ENCODE assay signal across 1 cellular context in the genomic region with DNA sequence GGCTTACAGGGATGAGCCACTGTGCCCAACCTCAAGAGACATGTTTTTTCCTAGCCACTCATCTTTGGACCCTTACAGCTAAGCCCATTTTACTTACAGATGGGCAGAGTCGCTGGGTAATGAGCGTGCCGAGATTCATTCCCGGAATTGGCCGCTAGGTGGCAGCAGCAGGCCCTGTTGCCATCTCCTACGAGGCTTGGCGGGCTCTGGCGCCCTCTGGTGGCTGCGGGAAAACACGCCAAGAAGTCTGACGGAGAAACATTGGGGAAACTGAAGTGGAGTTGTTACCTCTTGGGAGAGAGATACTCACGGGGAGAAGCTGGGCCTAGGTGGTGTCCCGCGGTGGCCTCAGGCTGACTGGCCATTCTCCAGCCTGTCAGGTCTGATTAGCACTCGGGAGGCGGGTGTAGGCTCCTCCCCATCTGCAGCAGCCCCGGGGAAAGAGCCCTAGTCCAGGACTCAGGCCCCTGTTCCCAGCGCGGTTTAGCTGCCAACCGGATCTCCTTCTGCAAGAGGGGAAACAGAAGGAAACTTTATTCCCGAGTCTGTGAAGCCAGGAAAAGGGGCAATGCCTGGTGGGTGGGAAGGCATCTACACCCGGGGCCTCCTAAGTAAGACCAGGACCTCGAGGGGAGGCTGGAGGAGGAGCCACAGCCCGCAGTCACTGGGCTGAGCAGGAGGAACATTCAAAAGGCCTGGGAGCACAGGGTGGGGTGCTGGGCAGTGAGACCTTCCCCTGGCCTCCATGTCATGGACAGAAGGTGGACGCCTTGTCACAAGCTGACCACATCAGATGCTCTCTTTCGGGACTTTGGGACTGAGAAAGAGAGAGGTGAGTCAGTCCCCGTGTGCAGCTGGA.
A peak's percentile ranks its signal among the peaks of the same experiment; 100 is the strongest.
TF ChIP-seq lines count a peak whose summit lies in the region.

No MANE protein-coding gene starts in this region.

TF ChIP-seq in HepG2, 621 proteins besides CTCF, POLR2A, EP300 and RAD21 (continued from another document and continues in another):
- TF ChIP-seq HOXA3 (CRISPR knock-in tag; IDR thresholded peaks at IDR 0.05) (peak; percentile 62; the same call in 1 of the 2 replicates), MIER2 (CRISPR knock-in tag; IDR thresholded peaks at IDR 0.05) (peak; percentile 60; the same call in 1 of the 2 replicates), ZNF768 (CRISPR knock-in tag; IDR thresholded peaks at IDR 0.05) (peak; percentile 38; the same call in 1 of the 2 replicates), TRAFD1 (CRISPR knock-in tag; IDR thresholded peaks at IDR 0.05; ENCODE audit: borderline replicate concordance) (no peak), ZNF547 (CRISPR knock-in tag; IDR thresholded peaks at IDR 0.05) (0 out of 2 replicates have a peak, but pooled peaks have one; percentile 47), DR1 (CRISPR knock-in tag; IDR thresholded peaks at IDR 0.05) (0 out of 2 replicates have a peak, but pooled peaks have one; percentile 44), ZNF263 (CRISPR knock-in tag; IDR thresholded peaks at IDR 0.05) (peak; percentile 36; the same call in 1 of the 2 replicates), NCOA2 (CRISPR knock-in tag; IDR thresholded peaks at IDR 0.05) (peak; percentile 40; the same call in 1 of the 2 replicates), PHF5A (CRISPR knock-in tag; IDR thresholded peaks at IDR 0.05; ENCODE audit: low read depth, unreplicated experiment) (peak; percentile 58), NFKB2 (CRISPR knock-in tag; IDR thresholded peaks at IDR 0.05; ENCODE audit: borderline replicate concordance) (peak; percentile 24; the same call in 1 of the 2 replicates), HOXA5 (CRISPR knock-in tag; IDR thresholded peaks at IDR 0.05) (0 out of 2 replicates have a peak, but pooled peaks have one; percentile 24), SALL1 (CRISPR knock-in tag; IDR thresholded peaks at IDR 0.05) (peak; percentile 86), IRF2 (CRISPR knock-in tag; IDR thresholded peaks at IDR 0.05) (peak; percentile 76; the same call in 1 of the 2 replicates), ZNF605 (CRISPR knock-in tag; IDR thresholded peaks at IDR 0.05) (0 out of 2 replicates have a peak, but pooled peaks have one; percentile 53), NR2F2 (IDR thresholded peaks at IDR 0.05; ENCODE audit: borderline replicate concordance, low read depth) (peak; percentile 25; the same call in 1 of the 2 replicates), HMG20A (CRISPR knock-in tag; IDR thresholded peaks at IDR 0.05; ENCODE audit: borderline replicate concordance) (no peak), ZNF788 (CRISPR knock-in tag; IDR thresholded peaks at IDR 0.05; ENCODE audit: borderline replicate concordance) (peak; percentile 59; the same call in 1 of the 2 replicates), ZNF124 (CRISPR knock-in tag; IDR thresholded peaks at IDR 0.05) (peak; percentile 82; the same call in 1 of the 2 replicates), ERF (CRISPR knock-in tag; IDR thresholded peaks at IDR 0.05) (peak; percentile 89), DZIP1 (CRISPR knock-in tag; IDR thresholded peaks at IDR 0.05) (0 out of 2 replicates have a peak, but pooled peaks have one; percentile 34), NR2F6 (IDR thresholded peaks at IDR 0.05) (no peak), NR2F6 (CRISPR knock-in tag; IDR thresholded peaks at IDR 0.05) (peak; percentile 64; the same call in 1 of the 2 replicates), PITX1 (CRISPR knock-in tag; IDR thresholded peaks at IDR 0.05) (peak; percentile 70; the same call in 1 of the 2 replicates), KLF11 (CRISPR knock-in tag; IDR thresholded peaks at IDR 0.05) (peak; percentile 79; the same call in 1 of the 2 replicates), FOXA3 (CRISPR knock-in tag; IDR thresholded peaks at IDR 0.05) (peak; percentile 58; the same call in 1 of the 2 replicates), RCOR2 (CRISPR knock-in tag; IDR thresholded peaks at IDR 0.05) (peak; percentile 78), JDP2 (CRISPR knock-in tag; IDR thresholded peaks at IDR 0.05; ENCODE audit: borderline replicate concordance) (no peak), MATR3 (CRISPR knock-in tag; IDR thresholded peaks at IDR 0.05) (no peak)
- TF ChIP-seq, protein P1, sequence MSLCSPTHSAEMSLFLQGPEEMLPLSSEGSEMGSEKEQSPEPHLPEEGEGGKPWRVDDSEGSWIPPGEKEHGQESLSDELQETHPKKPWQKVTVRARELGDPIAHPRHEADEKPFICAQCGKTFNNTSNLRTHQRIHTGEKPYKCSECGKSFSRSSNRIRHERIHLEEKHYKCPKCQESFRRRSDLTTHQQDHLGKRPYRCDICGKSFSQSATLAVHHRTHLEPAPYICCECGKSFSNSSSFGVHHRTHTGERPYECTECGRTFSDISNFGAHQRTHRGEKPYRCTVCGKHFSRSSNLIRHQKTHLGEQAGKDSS (CRISPR knock-in tag; IDR thresholded peaks at IDR 0.05; ENCODE audit: borderline replicate concordance, low read depth): 0 out of 2 replicates have a peak, but pooled peaks have one; percentile 49
- TF ChIP-seq, protein P2, sequence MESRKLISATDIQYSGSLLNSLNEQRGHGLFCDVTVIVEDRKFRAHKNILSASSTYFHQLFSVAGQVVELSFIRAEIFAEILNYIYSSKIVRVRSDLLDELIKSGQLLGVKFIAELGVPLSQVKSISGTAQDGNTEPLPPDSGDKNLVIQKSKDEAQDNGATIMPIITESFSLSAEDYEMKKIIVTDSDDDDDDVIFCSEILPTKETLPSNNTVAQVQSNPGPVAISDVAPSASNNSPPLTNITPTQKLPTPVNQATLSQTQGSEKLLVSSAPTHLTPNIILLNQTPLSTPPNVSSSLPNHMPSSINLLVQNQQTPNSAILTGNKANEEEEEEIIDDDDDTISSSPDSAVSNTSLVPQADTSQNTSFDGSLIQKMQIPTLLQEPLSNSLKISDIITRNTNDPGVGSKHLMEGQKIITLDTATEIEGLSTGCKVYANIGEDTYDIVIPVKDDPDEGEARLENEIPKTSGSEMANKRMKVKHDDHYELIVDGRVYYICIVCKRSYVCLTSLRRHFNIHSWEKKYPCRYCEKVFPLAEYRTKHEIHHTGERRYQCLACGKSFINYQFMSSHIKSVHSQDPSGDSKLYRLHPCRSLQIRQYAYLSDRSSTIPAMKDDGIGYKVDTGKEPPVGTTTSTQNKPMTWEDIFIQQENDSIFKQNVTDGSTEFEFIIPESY (CRISPR knock-in tag; IDR thresholded peaks at IDR 0.05): peak; percentile 90
- TF ChIP-seq, protein P3, sequence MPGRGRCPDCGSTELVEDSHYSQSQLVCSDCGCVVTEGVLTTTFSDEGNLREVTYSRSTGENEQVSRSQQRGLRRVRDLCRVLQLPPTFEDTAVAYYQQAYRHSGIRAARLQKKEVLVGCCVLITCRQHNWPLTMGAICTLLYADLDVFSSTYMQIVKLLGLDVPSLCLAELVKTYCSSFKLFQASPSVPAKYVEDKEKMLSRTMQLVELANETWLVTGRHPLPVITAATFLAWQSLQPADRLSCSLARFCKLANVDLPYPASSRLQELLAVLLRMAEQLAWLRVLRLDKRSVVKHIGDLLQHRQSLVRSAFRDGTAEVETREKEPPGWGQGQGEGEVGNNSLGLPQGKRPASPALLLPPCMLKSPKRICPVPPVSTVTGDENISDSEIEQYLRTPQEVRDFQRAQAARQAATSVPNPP (CRISPR knock-in tag; IDR thresholded peaks at IDR 0.05): peak; percentile 10; the same call in 1 of the 2 replicates
- TF ChIP-seq, protein P4, sequence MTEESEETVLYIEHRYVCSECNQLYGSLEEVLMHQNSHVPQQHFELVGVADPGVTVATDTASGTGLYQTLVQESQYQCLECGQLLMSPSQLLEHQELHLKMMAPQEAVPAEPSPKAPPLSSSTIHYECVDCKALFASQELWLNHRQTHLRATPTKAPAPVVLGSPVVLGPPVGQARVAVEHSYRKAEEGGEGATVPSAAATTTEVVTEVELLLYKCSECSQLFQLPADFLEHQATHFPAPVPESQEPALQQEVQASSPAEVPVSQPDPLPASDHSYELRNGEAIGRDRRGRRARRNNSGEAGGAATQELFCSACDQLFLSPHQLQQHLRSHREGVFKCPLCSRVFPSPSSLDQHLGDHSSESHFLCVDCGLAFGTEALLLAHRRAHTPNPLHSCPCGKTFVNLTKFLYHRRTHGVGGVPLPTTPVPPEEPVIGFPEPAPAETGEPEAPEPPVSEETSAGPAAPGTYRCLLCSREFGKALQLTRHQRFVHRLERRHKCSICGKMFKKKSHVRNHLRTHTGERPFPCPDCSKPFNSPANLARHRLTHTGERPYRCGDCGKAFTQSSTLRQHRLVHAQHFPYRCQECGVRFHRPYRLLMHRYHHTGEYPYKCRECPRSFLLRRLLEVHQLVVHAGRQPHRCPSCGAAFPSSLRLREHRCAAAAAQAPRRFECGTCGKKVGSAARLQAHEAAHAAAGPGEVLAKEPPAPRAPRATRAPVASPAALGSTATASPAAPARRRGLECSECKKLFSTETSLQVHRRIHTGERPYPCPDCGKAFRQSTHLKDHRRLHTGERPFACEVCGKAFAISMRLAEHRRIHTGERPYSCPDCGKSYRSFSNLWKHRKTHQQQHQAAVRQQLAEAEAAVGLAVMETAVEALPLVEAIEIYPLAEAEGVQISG (CRISPR knock-in tag; IDR thresholded peaks at IDR 0.05): peak; percentile 76
- TF ChIP-seq, protein P5, sequence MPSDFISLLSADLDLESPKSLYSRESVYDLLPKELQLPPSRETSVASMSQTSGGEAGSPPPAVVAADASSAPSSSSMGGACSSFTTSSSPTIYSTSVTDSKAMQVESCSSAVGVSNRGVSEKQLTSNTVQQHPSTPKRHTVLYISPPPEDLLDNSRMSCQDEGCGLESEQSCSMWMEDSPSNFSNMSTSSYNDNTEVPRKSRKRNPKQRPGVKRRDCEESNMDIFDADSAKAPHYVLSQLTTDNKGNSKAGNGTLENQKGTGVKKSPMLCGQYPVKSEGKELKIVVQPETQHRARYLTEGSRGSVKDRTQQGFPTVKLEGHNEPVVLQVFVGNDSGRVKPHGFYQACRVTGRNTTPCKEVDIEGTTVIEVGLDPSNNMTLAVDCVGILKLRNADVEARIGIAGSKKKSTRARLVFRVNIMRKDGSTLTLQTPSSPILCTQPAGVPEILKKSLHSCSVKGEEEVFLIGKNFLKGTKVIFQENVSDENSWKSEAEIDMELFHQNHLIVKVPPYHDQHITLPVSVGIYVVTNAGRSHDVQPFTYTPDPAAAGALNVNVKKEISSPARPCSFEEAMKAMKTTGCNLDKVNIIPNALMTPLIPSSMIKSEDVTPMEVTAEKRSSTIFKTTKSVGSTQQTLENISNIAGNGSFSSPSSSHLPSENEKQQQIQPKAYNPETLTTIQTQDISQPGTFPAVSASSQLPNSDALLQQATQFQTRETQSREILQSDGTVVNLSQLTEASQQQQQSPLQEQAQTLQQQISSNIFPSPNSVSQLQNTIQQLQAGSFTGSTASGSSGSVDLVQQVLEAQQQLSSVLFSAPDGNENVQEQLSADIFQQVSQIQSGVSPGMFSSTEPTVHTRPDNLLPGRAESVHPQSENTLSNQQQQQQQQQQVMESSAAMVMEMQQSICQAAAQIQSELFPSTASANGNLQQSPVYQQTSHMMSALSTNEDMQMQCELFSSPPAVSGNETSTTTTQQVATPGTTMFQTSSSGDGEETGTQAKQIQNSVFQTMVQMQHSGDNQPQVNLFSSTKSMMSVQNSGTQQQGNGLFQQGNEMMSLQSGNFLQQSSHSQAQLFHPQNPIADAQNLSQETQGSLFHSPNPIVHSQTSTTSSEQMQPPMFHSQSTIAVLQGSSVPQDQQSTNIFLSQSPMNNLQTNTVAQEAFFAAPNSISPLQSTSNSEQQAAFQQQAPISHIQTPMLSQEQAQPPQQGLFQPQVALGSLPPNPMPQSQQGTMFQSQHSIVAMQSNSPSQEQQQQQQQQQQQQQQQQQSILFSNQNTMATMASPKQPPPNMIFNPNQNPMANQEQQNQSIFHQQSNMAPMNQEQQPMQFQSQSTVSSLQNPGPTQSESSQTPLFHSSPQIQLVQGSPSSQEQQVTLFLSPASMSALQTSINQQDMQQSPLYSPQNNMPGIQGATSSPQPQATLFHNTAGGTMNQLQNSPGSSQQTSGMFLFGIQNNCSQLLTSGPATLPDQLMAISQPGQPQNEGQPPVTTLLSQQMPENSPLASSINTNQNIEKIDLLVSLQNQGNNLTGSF (CRISPR knock-in tag; IDR thresholded peaks at IDR 0.05): no peak
- TF ChIP-seq, protein P6, sequence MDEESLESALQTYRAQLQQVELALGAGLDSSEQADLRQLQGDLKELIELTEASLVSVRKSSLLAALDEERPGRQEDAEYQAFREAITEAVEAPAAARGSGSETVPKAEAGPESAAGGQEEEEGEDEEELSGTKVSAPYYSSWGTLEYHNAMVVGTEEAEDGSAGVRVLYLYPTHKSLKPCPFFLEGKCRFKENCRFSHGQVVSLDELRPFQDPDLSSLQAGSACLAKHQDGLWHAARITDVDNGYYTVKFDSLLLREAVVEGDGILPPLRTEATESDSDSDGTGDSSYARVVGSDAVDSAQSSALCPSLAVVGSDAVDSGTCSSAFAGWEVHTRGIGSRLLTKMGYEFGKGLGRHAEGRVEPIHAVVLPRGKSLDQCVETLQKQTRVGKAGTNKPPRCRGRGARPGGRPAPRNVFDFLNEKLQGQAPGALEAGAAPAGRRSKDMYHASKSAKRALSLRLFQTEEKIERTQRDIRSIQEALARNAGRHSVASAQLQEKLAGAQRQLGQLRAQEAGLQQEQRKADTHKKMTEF (CRISPR knock-in tag; IDR thresholded peaks at IDR 0.05): peak; percentile 24; the same call in 1 of the 2 replicates
